8 cellular contexts compared by ENCODE assay signal in the genomic region with DNA sequence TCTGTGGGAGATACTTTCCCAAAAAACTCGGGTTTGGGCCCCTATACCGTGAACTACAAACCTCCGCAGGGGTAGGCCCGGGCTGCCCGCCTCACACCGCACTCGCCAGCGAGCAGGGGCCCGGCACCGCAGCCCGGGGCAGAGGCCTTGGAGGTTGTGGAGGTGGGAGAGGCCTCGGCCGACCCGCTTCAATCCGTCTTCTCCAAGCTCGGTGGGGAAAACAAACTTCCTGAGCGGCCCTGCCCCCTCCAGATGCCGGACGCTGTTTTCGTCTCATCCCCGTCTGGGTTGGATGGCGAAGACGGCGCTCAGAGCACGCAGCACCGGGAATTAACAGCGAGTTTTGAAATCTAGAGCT. TPM values are rescaled to one million over a fixed set of nuclear protein-coding genes. Genes with fewer than 3 reads are reported as not detected.
DNase-seq lines count a peak whose midpoint lies in the region; ATAC-seq lines count a peak whose summit lies in the region.

No MANE protein-coding gene starts in this region.

- WGBS in ectodermal cell, 2 experiments = 2% methylated on average over 27 of the region's 27 CpGs

- H4K20me1 ChIP-seq in BLaER1 = no peaks in the 10 kb centered on the region

- peak; percentile 54 for DNase-seq in activated CD4-positive, CD25-positive, alpha-beta regulatory T cell treated with anti-CD3 and anti-CD28 coated beads, Interleukin-2, amount 50 U/mL, for 72 hours
- peak; percentile 11 for DNase-seq in mucosa of gallbladder (ENCODE audit: low spot score)
- DNase-seq in SIG-M5 (lab: John Stamatoyannopoulos, UW) = no peak

- H3K9ac ChIP-seq in BLaER1 (peak overlapping the region; percentile 76), subcutaneous abdominal adipose tissue (ENCODE audit: low read length in 5 of 5) (peak overlapping the region in 4 of 5 donors; percentile 71 to 81 (median 72))

- ATAC-seq in GM19438 (IDR thresholded peaks at IDR 0.05; ENCODE audit: low read depth, unreplicated experiment) = peak; percentile 36
- ATAC-seq in HG03439 (IDR thresholded peaks at IDR 0.05; ENCODE audit: unreplicated experiment) = peak; percentile 36

- peak overlapping the region; percentile 85 for H3K4me3 ChIP-seq in BLaER1
- H3K4me3 ChIP-seq in ectodermal cell (ENCODE audit: insufficient read depth, low read depth, low read length) = peak overlapping the region; percentile 62
- peak overlapping the region; percentile 73 to 85 (median 79) for H3K4me3 ChIP-seq in subcutaneous abdominal adipose tissue (ENCODE audit: low read depth in 1 of 5, low read length in 5 of 5)

- H3K4me1 ChIP-seq in BLaER1 (peaks cover 16% of the 10 kb centered on the region), ectodermal cell (ENCODE audit: control insufficient read depth, insufficient read depth, low read length) (no peaks in the 10 kb centered on the region), subcutaneous abdominal adipose tissue (ENCODE audit: control insufficient read depth in 5 of 5, insufficient read depth in 5 of 5, low read length in 5 of 5) (peaks cover 0 to 31% (median 25%) of the 10 kb centered on the region in 5 donors)

- H3K36me3 ChIP-seq in BLaER1 (peaks cover 7% of the 10 kb centered on the region; the same call in 1 of the 2 replicates), ectodermal cell (ENCODE audit: control insufficient read depth, insufficient read depth, low read length) (no peaks in the 10 kb centered on the region), subcutaneous abdominal adipose tissue (ENCODE audit: control insufficient read depth in 5 of 5, insufficient read depth in 5 of 5, low read length in 5 of 5) (no peaks in the 10 kb centered on the region)

- H3K4me2 ChIP-seq in BLaER1 = peak overlapping the region; percentile 95

- peak overlapping the region; percentile 40; the same call in 1 of the 2 replicates for H3K27ac ChIP-seq in BLaER1
- no peak overlapping the region for H3K27ac ChIP-seq in ectodermal cell (ENCODE audit: insufficient read depth, low read depth, low read length, poor library complexity, severe bottlenecking)
- H3K27ac ChIP-seq in subcutaneous abdominal adipose tissue (ENCODE audit: low read depth, low read length) = peak overlapping the region; percentile 37

- peaks cover 12% of the 10 kb centered on the region for H3K27me3 ChIP-seq in BLaER1
- H3K27me3 ChIP-seq in ectodermal cell (ENCODE audit: control insufficient read depth, insufficient read depth, low read length, poor library complexity, severe bottlenecking) = peaks cover 37% of the 10 kb centered on the region
- no peaks in the 10 kb centered on the region for H3K27me3 ChIP-seq in subcutaneous abdominal adipose tissue (ENCODE audit: control insufficient read depth in 5 of 5, insufficient read depth in 4 of 5, low read length in 5 of 5)

- H3K9me3 ChIP-seq in BLaER1 (peaks cover 15% of the 10 kb centered on the region), ectodermal cell (ENCODE audit: control insufficient read depth, low read length) (no peaks in the 10 kb centered on the region), subcutaneous abdominal adipose tissue (ENCODE audit: control insufficient read depth in 5 of 5, low read length in 5 of 5) (peaks cover 0 to 2% (median 0%) of the 10 kb centered on the region in 5 donors)

RNA-seq across cellular contexts. Expression of gene MCUB, which starts 0.4 kb away (rescaled TPM):
- polyA plus RNA-seq in ectodermal cell (2013, experiment 1 of 4) = 5.6 TPM
- 5.3 TPM for polyA plus RNA-seq in ectodermal cell (2013, experiment 2 of 4)
- polyA plus RNA-seq in ectodermal cell (2013, experiment 3 of 4) = 8.1 TPM
- 7.1 TPM for polyA plus RNA-seq in ectodermal cell (2013, experiment 4 of 4)
- total RNA-seq in mucosa of gallbladder = 11.0 TPM
